ENCODE assay signal across 8 cellular contexts in the genomic region with DNA sequence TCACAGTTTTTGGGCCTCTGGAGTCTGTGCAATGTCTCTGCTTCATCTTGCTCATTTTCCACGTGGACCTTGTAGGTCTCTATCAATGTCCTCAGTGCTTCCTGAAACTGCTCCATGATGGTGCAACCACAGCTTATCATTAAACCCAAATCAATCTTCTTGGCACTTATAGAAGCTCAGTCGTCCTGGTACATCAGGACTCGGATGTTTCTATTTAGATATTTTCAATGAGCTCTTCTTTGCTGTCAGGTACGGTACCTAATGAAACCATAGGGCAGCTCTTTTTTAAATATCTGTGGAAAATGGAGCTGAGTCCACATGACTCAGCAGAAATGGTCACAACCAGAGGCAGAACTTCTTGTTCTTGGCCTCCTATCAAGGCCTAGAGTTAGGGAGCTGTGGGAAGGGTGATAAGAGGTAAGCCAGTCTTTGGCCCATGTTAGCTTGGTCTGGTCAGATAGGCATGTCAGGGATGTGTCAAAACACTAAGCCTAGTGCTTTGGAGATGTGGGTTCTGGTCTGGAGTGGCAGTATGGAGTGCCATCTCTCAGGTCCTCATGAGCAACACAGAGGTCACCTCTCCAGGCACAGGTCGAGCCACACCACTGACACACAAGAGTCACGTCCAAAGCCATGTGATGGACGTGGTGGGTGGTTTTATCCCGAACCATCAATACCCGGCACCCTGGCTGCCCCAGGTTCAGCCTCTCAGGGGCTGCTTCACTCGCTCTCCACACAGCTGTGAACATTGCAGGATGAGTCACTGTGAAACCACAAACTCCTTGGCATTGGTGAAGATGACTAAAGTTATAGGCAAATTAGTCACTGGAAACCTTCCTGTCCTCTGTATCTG.
DNase-seq lines count a peak whose midpoint lies in the region; ATAC-seq and TF ChIP-seq lines count a peak whose summit lies in the region.

No MANE protein-coding gene starts in this region.

- DNase-seq in PC-9 (peak; percentile 75 to 98), left ventricle myocardium inferior (no peak), NCI-H187 treated with DMSO at 0.1 percent for 48 hours (lab: John Stamatoyannopoulos, UW) (no peak), neural progenitor cell (ENCODE audit: low spot score) (no peak)
- peak; percentile 55 for DNase-seq in activated T-helper 2 cell treated with anti-CD3 and anti-CD28 coated beads, Interferon-gamma antibody, Interleukin-2, Interleukin-4, amounts not matched to agents 10 μg/mL and 5 μg/mL and 100 μg/mL, durations not matched to agents 14 hours and 24 hours and 36 hours (ENCODE audit: low spot score)
- peak; percentile 52 to 58 for DNase-seq in stimulated activated CD4-positive, alpha-beta T cell treated with anti-CD3 and anti-CD28 coated beads, Interleukin-2, amount 100 ng/mL, for 48 hours

- H3K4me1 ChIP-seq in PC-9 (replicated peaks; ENCODE audit: insufficient read depth) (peaks cover 46% of the 10 kb centered on the region), left ventricle myocardium inferior (peaks cover 42% of the 10 kb centered on the region), neural progenitor cell (no peaks in the 10 kb centered on the region)

- H2AFZ ChIP-seq in PC-9 (peak overlapping the region; percentile 44), neural progenitor cell (replicated peaks) (no peak overlapping the region)

- H3K4me3 Mint-ChIP-seq in activated T-helper 2 cell treated with anti-CD3 and anti-CD28 coated beads, Interferon-gamma antibody, Interleukin-2, Interleukin-4, amounts not matched to agents 10 μg/mL and 5 μg/mL and 100 μg/mL, durations not matched to agents 14 hours and 24 hours and 36 hours (ENCODE audit: low read depth) = no peak overlapping the region
- no peak overlapping the region for H3K4me3 Mint-ChIP-seq in neural progenitor cell

- no peaks in the 10 kb centered on the region for H3K36me3 Mint-ChIP-seq in activated T-helper 2 cell treated with anti-CD3 and anti-CD28 coated beads, Interferon-gamma antibody, Interleukin-2, Interleukin-4, amounts not matched to agents 10 μg/mL and 5 μg/mL and 100 μg/mL, durations not matched to agents 14 hours and 24 hours and 36 hours (ENCODE audit: low read depth)
- H3K36me3 Mint-ChIP-seq in neural progenitor cell = no peaks in the 10 kb centered on the region

- peaks cover 5% of the 10 kb centered on the region for H3K27me3 Mint-ChIP-seq in activated T-helper 2 cell treated with anti-CD3 and anti-CD28 coated beads, Interferon-gamma antibody, Interleukin-2, Interleukin-4, amounts not matched to agents 10 μg/mL and 5 μg/mL and 100 μg/mL, durations not matched to agents 14 hours and 24 hours and 36 hours (ENCODE audit: low read depth)
- peaks cover 5% of the 10 kb centered on the region for H3K27me3 Mint-ChIP-seq in neural progenitor cell (ENCODE audit: insufficient read depth, low read depth)

- TSS peak; percentile 94 for BruUV-seq in PC-9 (replicated peaks; lab: Mats Ljungman, UMichigan)

- H3K36me3 ChIP-seq in PC-9 (ENCODE audit: low read depth) = no peaks in the 10 kb centered on the region
- H3K36me3 ChIP-seq in left ventricle myocardium inferior = no peaks in the 10 kb centered on the region
- no peaks in the 10 kb centered on the region for H3K36me3 ChIP-seq in neural progenitor cell

- no peak overlapping the region for H3K9ac ChIP-seq in neural progenitor cell

- peak overlapping the region; percentile 1; the same call in 1 of the 2 replicates for H3K4me3 ChIP-seq in PC-9
- no peak overlapping the region for H3K4me3 ChIP-seq in left ventricle myocardium inferior
- no peak overlapping the region for H3K4me3 ChIP-seq in neural progenitor cell

- intact Hi-C loops in PC-9 (cut with micrococcal nuclease; ENCODE audit: unreplicated experiment) (loop anchor here (1.0 kb wide), 1 partner anchor 139 kb away; the partner anchor contains the start of gene HIPK2), left ventricle myocardium inferior (cut with micrococcal nuclease) (no loop called here)
- intact Hi-C loops in activated T-helper 2 cell treated with anti-CD3 and anti-CD28 coated beads, Interferon-gamma antibody, Interleukin-2, Interleukin-4, amounts not matched to agents 10 μg/mL and 5 μg/mL and 100 μg/mL, durations not matched to agents 14 hours and 24 hours and 36 hours (cut with micrococcal nuclease) = loop anchor here (1.0 to 2.0 kb wide), 6 partner anchors 25 to 269 kb away; no protein-coding TSS in a partner anchor

- H3K27ac ChIP-seq in PC-9 (peak overlapping the region; percentile 95), left ventricle myocardium inferior (replicated peaks) (peak overlapping the region; percentile 37), neural progenitor cell (no peak overlapping the region)

- no peaks in the 10 kb centered on the region for H3K27me3 ChIP-seq in PC-9 (ENCODE audit: insufficient read depth, low read depth)
- no peaks in the 10 kb centered on the region for H3K27me3 ChIP-seq in left ventricle myocardium inferior (ENCODE audit: low read depth)
- no peaks in the 10 kb centered on the region for H3K27me3 ChIP-seq in neural progenitor cell

- POLR2A ChIA-PET in PC-9 (lab: Charles Lee; ENCODE audit: unreplicated experiment) = interaction anchor here (0.6 kb wide), 2 partner anchors 11 to 573 kb away, joined by 3 to 5 read pairs; no protein-coding TSS in a partner anchor

- H3K4me1 Mint-ChIP-seq in activated T-helper 2 cell treated with anti-CD3 and anti-CD28 coated beads, Interferon-gamma antibody, Interleukin-2, Interleukin-4, amounts not matched to agents 10 μg/mL and 5 μg/mL and 100 μg/mL, durations not matched to agents 14 hours and 24 hours and 36 hours (ENCODE audit: low read depth) = peaks cover 19% of the 10 kb centered on the region
- H3K4me1 Mint-ChIP-seq in neural progenitor cell = no peaks in the 10 kb centered on the region

- ATAC-seq in GM18873 (IDR thresholded peaks at IDR 0.05; ENCODE audit: low FRiP score, unreplicated experiment) = peak; percentile 87
- ATAC-seq in HG03045 (IDR thresholded peaks at IDR 0.05; ENCODE audit: unreplicated experiment) = peak; percentile 85

- H3K4me2 ChIP-seq in PC-9 = peak overlapping the region; percentile 69
- no peak overlapping the region for H3K4me2 ChIP-seq in neural progenitor cell

- no peaks in the 10 kb centered on the region for H3K79me2 ChIP-seq in PC-9 (ENCODE audit: low read depth)
- H3K79me2 ChIP-seq in neural progenitor cell (ENCODE audit: low read depth) = no peaks in the 10 kb centered on the region

- H3K9me3 ChIP-seq in PC-9 (ENCODE audit: insufficient read depth, low read depth) (no peaks in the 10 kb centered on the region), left ventricle myocardium inferior (replicated peaks) (no peaks in the 10 kb centered on the region), neural progenitor cell (ENCODE audit: low read depth) (no peaks in the 10 kb centered on the region)

- no peaks in the 10 kb centered on the region for H3K9me2 ChIP-seq in PC-9 (ENCODE audit: insufficient read depth)

- TF ChIP-seq CTCF in PC-9 (conservative IDR thresholded peaks at IDR 0.05) (no peak), left ventricle myocardium inferior (IDR thresholded peaks at IDR 0.05; ENCODE audit: borderline replicate concordance) (no peak), neural progenitor cell (IDR thresholded peaks at IDR 0.05) (no peak)

- peaks cover 33% of the 10 kb centered on the region for H3F3A ChIP-seq in PC-9 (ENCODE audit: insufficient read depth, low read depth)
- no peaks in the 10 kb centered on the region for H3F3A ChIP-seq in neural progenitor cell (ENCODE audit: low read depth)

- CTCF ChIA-PET in PC-9 (lab: Charles Lee) = no interaction called here

- H4K20me1 ChIP-seq in PC-9 (ENCODE audit: insufficient read depth) (no peaks in the 10 kb centered on the region), neural progenitor cell (ENCODE audit: low read depth) (no peaks in the 10 kb centered on the region)

- no peaks in the 10 kb centered on the region for H3K9me3 Mint-ChIP-seq in activated T-helper 2 cell treated with anti-CD3 and anti-CD28 coated beads, Interferon-gamma antibody, Interleukin-2, Interleukin-4, amounts not matched to agents 10 μg/mL and 5 μg/mL and 100 μg/mL, durations not matched to agents 14 hours and 24 hours and 36 hours
- no peaks in the 10 kb centered on the region for H3K9me3 Mint-ChIP-seq in neural progenitor cell

- peak overlapping the region; percentile 9 for H3K27ac Mint-ChIP-seq in activated T-helper 2 cell treated with anti-CD3 and anti-CD28 coated beads, Interferon-gamma antibody, Interleukin-2, Interleukin-4, amounts not matched to agents 10 μg/mL and 5 μg/mL and 100 μg/mL, durations not matched to agents 14 hours and 24 hours and 36 hours
- H3K27ac Mint-ChIP-seq in neural progenitor cell = no peak overlapping the region

Comparison
In these comparisons a context has a peak if more than half of its experiments do, and no peak if none do; other contexts are left out.
1. DNase-seq: peak in PC-9 (2 of 2), activated T-helper 2 cell treated with anti-CD3 and anti-CD28 coated beads, Interferon-gamma antibody, Interleukin-2, Interleukin-4, amounts not matched to agents 10 μg/mL and 5 μg/mL and 100 μg/mL, durations not matched to agents 14 hours and 24 hours and 36 hours (single experiment) and stimulated activated CD4-positive, alpha-beta T cell treated with anti-CD3 and anti-CD28 coated beads, Interleukin-2, amount 100 ng/mL, for 48 hours (2 of 2); none in left ventricle myocardium inferior (single experiment), NCI-H187 treated with DMSO at 0.1 percent for 48 hours (single experiment) and neural progenitor cell (single experiment).